1 cellular context compared by ENCODE assay signal in the genomic region with DNA sequence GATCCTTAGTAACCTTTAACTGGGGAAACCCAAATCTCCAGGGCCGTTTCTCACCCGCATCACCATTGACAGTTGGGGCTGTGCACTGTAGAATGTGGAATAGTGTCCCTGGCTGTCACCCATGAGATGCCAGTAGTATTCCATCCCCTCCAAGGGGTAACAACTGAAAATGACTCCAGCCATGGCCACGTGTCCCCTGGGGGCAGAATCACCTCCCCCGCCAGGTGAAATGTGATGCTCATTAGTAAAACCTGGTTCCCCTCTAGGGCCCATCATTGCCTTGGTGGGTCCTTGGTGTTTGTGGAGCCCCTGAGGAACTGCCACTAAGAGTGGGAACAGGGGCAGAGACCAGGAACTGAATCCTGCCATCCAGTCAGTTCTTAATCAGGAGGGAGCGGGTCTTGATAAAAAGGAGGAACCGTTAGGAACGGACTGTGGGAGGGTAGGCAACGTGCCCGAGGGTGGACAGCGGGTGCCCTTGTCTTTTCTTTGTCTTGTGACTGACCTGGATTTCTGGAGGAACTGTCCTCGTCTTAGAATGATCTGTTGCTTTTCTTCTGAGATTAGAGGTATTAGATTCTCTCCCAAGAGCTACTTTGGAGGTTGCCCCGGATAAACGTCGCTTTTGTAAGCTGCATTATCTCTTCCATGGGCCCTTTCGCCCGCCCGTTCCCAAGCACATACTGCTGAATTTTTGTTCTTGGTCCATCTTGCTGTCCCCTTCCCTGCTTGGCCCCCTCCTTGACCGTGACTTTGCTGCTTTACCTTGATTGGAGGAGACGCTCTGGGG.
TF ChIP-seq lines count a peak whose summit lies in the region.

No MANE protein-coding gene starts in this region.

TF ChIP-seq in HepG2, 621 proteins besides CTCF, POLR2A, EP300 and RAD21:
- no peak for TF ChIP-seq PRPF4 (IDR thresholded peaks at IDR 0.05; ENCODE audit: low read depth, low read length, poor library complexity, severe bottlenecking)
- no peak for TF ChIP-seq NFIB (CRISPR knock-in tag; IDR thresholded peaks at IDR 0.05; ENCODE audit: borderline replicate concordance)
- no peak for TF ChIP-seq KDM5B (CRISPR knock-in tag; IDR thresholded peaks at IDR 0.05; ENCODE audit: borderline replicate concordance)
- no peak for TF ChIP-seq PPARG (CRISPR knock-in tag; conservative IDR thresholded peaks at IDR 0.05)
- no peak for TF ChIP-seq ZNF546 (CRISPR knock-in tag; conservative IDR thresholded peaks at IDR 0.05)
- no peak for TF ChIP-seq SIX4 (CRISPR knock-in tag; IDR thresholded peaks at IDR 0.05)
- TF ChIP-seq XRCC5 (optimal IDR thresholded peaks at IDR 0.05; ENCODE audit: low read length): no peak
- TF ChIP-seq, protein P1, sequence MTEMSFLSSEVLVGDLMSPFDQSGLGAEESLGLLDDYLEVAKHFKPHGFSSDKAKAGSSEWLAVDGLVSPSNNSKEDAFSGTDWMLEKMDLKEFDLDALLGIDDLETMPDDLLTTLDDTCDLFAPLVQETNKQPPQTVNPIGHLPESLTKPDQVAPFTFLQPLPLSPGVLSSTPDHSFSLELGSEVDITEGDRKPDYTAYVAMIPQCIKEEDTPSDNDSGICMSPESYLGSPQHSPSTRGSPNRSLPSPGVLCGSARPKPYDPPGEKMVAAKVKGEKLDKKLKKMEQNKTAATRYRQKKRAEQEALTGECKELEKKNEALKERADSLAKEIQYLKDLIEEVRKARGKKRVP (CRISPR knock-in tag; IDR thresholded peaks at IDR 0.05): no peak
- no peak for TF ChIP-seq U2AF1 (optimal IDR thresholded peaks at IDR 0.05; ENCODE audit: low read depth, low read length)
- TF ChIP-seq SMAD3 (CRISPR knock-in tag; IDR thresholded peaks at IDR 0.05): no peak
- TF ChIP-seq REL (CRISPR knock-in tag; conservative IDR thresholded peaks at IDR 0.05): no peak
- no peak for TF ChIP-seq GATAD1 (CRISPR knock-in tag; IDR thresholded peaks at IDR 0.05)
